ENCODE assay signal across 8 cellular contexts in the genomic region with DNA sequence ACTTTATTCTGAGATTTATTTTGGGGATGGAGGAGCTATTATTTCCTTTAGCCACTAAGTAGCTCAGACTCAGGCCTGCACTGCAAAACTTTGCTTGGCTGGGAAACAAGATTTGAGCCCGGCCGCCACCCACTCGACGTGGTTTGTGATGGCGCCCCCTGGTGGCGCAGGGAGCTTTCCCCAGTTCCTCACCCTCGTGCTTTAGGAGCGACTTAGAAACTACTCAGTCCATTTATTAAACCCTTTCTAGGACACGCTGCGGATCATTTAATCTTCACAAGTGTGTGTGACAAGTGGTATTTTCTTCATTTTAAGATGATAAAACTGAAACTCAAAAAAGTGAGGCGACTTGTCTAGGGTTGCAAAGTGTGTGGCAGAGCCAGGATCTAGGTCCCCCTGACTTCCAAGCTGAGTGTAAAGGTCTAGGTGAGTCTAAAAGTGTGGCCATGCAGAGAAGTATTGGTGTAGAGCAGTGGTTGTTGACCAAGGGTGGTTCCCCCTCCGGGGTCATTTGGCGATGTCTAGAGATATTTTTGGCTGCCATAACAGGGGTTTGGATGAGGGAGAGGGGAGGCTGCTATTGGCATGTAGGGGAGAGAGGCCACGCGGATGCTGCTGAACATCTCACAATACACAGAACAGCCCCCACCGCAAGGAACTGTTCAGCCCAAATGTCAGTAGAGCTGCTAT. TPM values are rescaled to one million over a fixed set of nuclear protein-coding genes. Genes with fewer than 3 reads are reported as not detected.
DNase-seq lines count a peak whose midpoint lies in the region; ATAC-seq and TF ChIP-seq lines count a peak whose summit lies in the region.

No MANE protein-coding gene starts in this region.

- CTCF ChIA-PET in Calu3 (lab: Charles Lee): interaction anchor here (0.6 to 3.1 kb wide), 17 partner anchors 10 to 161 kb away, joined by 3 to 25 read pairs (median 4); partner anchors contain the start of gene CEACAM1

- no peak overlapping the region for H3K27ac ChIP-seq in uterus

- in situ Hi-C loops in SK-MEL-5 (cut with HindIII; ENCODE audit: low pct_unique_long_range_greater_than_20kb, low sequenced_read_pairs): no loop called here

- H3K4me1 ChIP-seq in uterus: no peaks in the 10 kb centered on the region

- no peak for TF ChIP-seq POLR2A in uterus (IDR thresholded peaks at IDR 0.05)

- H3K27me3 Mint-ChIP-seq in Calu3 (ENCODE audit: unreplicated experiment) (no peaks in the 10 kb centered on the region), progenitor cell of endocrine pancreas (no peaks in the 10 kb centered on the region)

- no peaks in the 10 kb centered on the region for H3K9me3 Mint-ChIP-seq in Calu3 (ENCODE audit: low read depth, unreplicated experiment)
- H3K9me3 Mint-ChIP-seq in progenitor cell of endocrine pancreas (ENCODE audit: low read depth): no peaks in the 10 kb centered on the region

- H3K9me3 ChIP-seq in uterus: no peaks in the 10 kb centered on the region

- DNase-seq in Calu3: peak; percentile 92
- DNase-seq in HT-29 (ENCODE audit: low spot score): peak; percentile 96
- DNase-seq in SK-MEL-5 (ENCODE audit: low read depth, low spot score): peak; percentile 78
- DNase-seq in activated gamma-delta T cell treated with Interleukin-2 at 50 U/mL for 16 hours: peak; percentile 81
- peak; percentile 65 for DNase-seq in glomerular visceral epithelial cell (ENCODE audit: extremely low spot score)
- peak; percentile 49 for DNase-seq in progenitor cell of endocrine pancreas (ENCODE audit: low spot score, unreplicated experiment)
- DNase-seq in uterus: peak; percentile 35 to 44

- no peak overlapping the region for H3K4me3 ChIP-seq in uterus

- peak; percentile 93 for TF ChIP-seq CTCF in Calu3 (IDR thresholded peaks at IDR 0.05; ENCODE audit: unreplicated experiment)
- TF ChIP-seq CTCF in progenitor cell of endocrine pancreas (IDR thresholded peaks at IDR 0.05; ENCODE audit: unreplicated experiment): peak; percentile 88
- peak; percentile 60 to 65 (median 62) for TF ChIP-seq CTCF in uterus (IDR thresholded peaks at IDR 0.05)

- no TSS peak for BruUV-seq in Calu3 (replicated peaks; lab: Mats Ljungman, UMichigan)

- H3K36me3 ChIP-seq in uterus: no peaks in the 10 kb centered on the region

- H3K27me3 ChIP-seq in uterus: no peaks in the 10 kb centered on the region

- intact Hi-C loops in Calu3 (cut with micrococcal nuclease; ENCODE audit: unreplicated experiment) (no loop called here), uterus (cut with DNase I; ENCODE audit: low total_unique reads) (no loop called here)

- ATAC-seq in GM21786 (IDR thresholded peaks at IDR 0.05; ENCODE audit: unreplicated experiment): no peak

- H3K36me3 Mint-ChIP-seq in Calu3 (ENCODE audit: insufficient read depth, unreplicated experiment) (peaks cover 7% of the 10 kb centered on the region), progenitor cell of endocrine pancreas (ENCODE audit: insufficient read depth) (no peaks in the 10 kb centered on the region)

- peaks cover 55% of the 10 kb centered on the region for H3K4me1 Mint-ChIP-seq in Calu3 (ENCODE audit: low read depth, unreplicated experiment)
- peaks cover 54% of the 10 kb centered on the region for H3K4me1 Mint-ChIP-seq in progenitor cell of endocrine pancreas (ENCODE audit: low read depth)

- H3K27ac Mint-ChIP-seq in Calu3 (ENCODE audit: unreplicated experiment) (peak overlapping the region; percentile 37), progenitor cell of endocrine pancreas (peak overlapping the region; percentile 70)

- peak overlapping the region; percentile 17 for H3K4me3 Mint-ChIP-seq in Calu3 (ENCODE audit: low read depth, unreplicated experiment)
- H3K4me3 Mint-ChIP-seq in progenitor cell of endocrine pancreas (ENCODE audit: low read depth): peak overlapping the region; percentile 14

RNA-seq across cellular contexts. Expression of gene CXCL17, which starts 2.2 kb away (rescaled TPM):
- total RNA-seq in Calu3 (2022): 3.8 and 4.0 TPM in 2 replicates
- total RNA-seq in HT-29 (2014; rRNA removed; shearing (Covaris generic)): 0.61 TPM in 1 of 2 replicates, not detected in the other
- 0.34 TPM in 1 of 2 replicates, not detected in the other for total RNA-seq in SK-MEL-5 (2014; rRNA removed; shearing (Covaris generic))
- 0.52 and 0.79 TPM in 2 replicates for polyA plus RNA-seq in SK-MEL-5 (2015; cell fraction: cytosol; rRNA removed)
- not detected in 2 replicates for polyA plus RNA-seq in SK-MEL-5 (2015; cell fraction: nucleus; rRNA removed)
- 0.48 and 0.64 TPM in 2 replicates for total RNA-seq in progenitor cell of endocrine pancreas
- total RNA-seq in uterus: not detected

RNA-seq across cellular contexts. Expression of gene LIPE, which starts 13.3 kb away (rescaled TPM):
- 17.1 and 22.0 TPM in 2 replicates for total RNA-seq in Calu3 (2022)
- 88.7 and 91.3 TPM in 2 replicates for total RNA-seq in HT-29 (2014; rRNA removed; shearing (Covaris generic))
- total RNA-seq in SK-MEL-5 (2014; rRNA removed; shearing (Covaris generic)): not detected in 2 replicates
- not detected in 2 replicates for polyA plus RNA-seq in SK-MEL-5 (2015; cell fraction: cytosol; rRNA removed)
- polyA plus RNA-seq in SK-MEL-5 (2015; cell fraction: nucleus; rRNA removed): not detected in 2 replicates
- total RNA-seq in progenitor cell of endocrine pancreas: 12.8 and 13.4 TPM in 2 replicates
- 10 to 100 TPM in 1 of 4 donors, 1 to 10 TPM in 1, not detected in 2; 9.5 to 26.0 TPM for total RNA-seq in uterus

RNA-seq across cellular contexts. Expression of gene CNFN, which starts 50.4 kb away (rescaled TPM):
- total RNA-seq in Calu3 (2022): 1.6 TPM in 2 replicates
- total RNA-seq in HT-29 (2014; rRNA removed; shearing (Covaris generic)): 4.3 and 6.6 TPM in 2 replicates
- 0.77 TPM in 1 of 2 replicates, not detected in the other for total RNA-seq in SK-MEL-5 (2014; rRNA removed; shearing (Covaris generic))
- polyA plus RNA-seq in SK-MEL-5 (2015; cell fraction: cytosol; rRNA removed): 1.0 and 3.9 TPM in 2 replicates
- not detected in 2 replicates for polyA plus RNA-seq in SK-MEL-5 (2015; cell fraction: nucleus; rRNA removed)
- total RNA-seq in progenitor cell of endocrine pancreas: 2.8 and 2.9 TPM in 2 replicates
- 1 to 10 TPM in 1 of 4 donors, not detected in 3; 2.6 TPM for total RNA-seq in uterus

Comparison
In these comparisons a context has a peak if more than half of its experiments do, and no peak if none do; other contexts are left out.
1. DNase-seq: peak in every context shown above with its lines; median percentile 96 in HT-29; 92 in Calu3; 81 in activated gamma-delta T cell treated with Interleukin-2 at 50 U/mL for 16 hours; 78 in SK-MEL-5; 65 in glomerular visceral epithelial cell; 49 in progenitor cell of endocrine pancreas; 40 in uterus.